8 cellular contexts compared by ENCODE assay signal in genomic region chr11:124875943-124876817, GRCh38. TPM values are rescaled to one million over a fixed set of nuclear protein-coding genes. Genes with fewer than 3 reads are reported as not detected.
A peak's percentile ranks its signal among the peaks of the same experiment; 100 is the strongest.
DNase-seq lines count a peak whose midpoint lies in the region; ATAC-seq and TF ChIP-seq lines count a peak whose summit lies in the region.

No MANE protein-coding gene starts in this region.

- H3K27me3 Mint-ChIP-seq in CD4-positive, alpha-beta memory T cell = peaks cover 18 to 25% of the 10 kb centered on the region in 2 donors

- ATAC-seq in GM19438 (IDR thresholded peaks at IDR 0.05; ENCODE audit: low read depth, unreplicated experiment) = peak; percentile 95
- ATAC-seq in HG03565 (IDR thresholded peaks at IDR 0.05; ENCODE audit: unreplicated experiment) = peak; percentile 83

- intact Hi-C loops in CD4-positive, alpha-beta memory T cell (cut with micrococcal nuclease) = loop anchor here (1.0 to 5.0 kb wide), 7 partner anchors 45 to 1011 kb away; partner anchors contain the start of genes CCDC15, HYLS1, MSANTD2 and TBRG1

- H3K4me3 ChIP-seq in CD4-positive, alpha-beta memory T cell (ENCODE audit: low read length in 2 of 2) = peak overlapping the region; percentile 11 to 58
- H3K4me3 ChIP-seq in OCI-LY3 (ENCODE audit: low read length) (peak overlapping the region; percentile 92), esophagus (ENCODE audit: low read depth in 1 of 2, low read length in 2 of 2) (peak overlapping the region; percentile 50 to 67), mucosa of stomach (ENCODE audit: low read length) (peak overlapping the region; percentile 49)

- 1 to 2% methylated on average over 69 of the region's 69 CpGs for WGBS in esophagus, 2 donors

- H3K9me3 Mint-ChIP-seq in CD4-positive, alpha-beta memory T cell = no peaks in the 10 kb centered on the region

- H3K9me3 ChIP-seq in CD4-positive, alpha-beta memory T cell (ENCODE audit: control insufficient read depth in 1 of 2, low read length in 2 of 2) = no peaks in the 10 kb centered on the region
- H3K9me3 ChIP-seq in OCI-LY3 (ENCODE audit: insufficient read depth, low read length) (no peaks in the 10 kb centered on the region), esophagus (ENCODE audit: control insufficient read depth in 2 of 2, insufficient read depth in 1 of 2, low read depth in 1 of 2, low read length in 1 of 2) (no peaks in the 10 kb centered on the region), mucosa of stomach (ENCODE audit: control insufficient read depth, low read length) (no peaks in the 10 kb centered on the region)

- H3K4me2 ChIP-seq in OCI-LY3 (ENCODE audit: low read length) = peak overlapping the region; percentile 82

- peak overlapping the region; percentile 92 for H2AFZ ChIP-seq in OCI-LY3 (ENCODE audit: low read depth, low read length)

- H3K4me1 Mint-ChIP-seq in CD4-positive, alpha-beta memory T cell = peaks cover 4 to 29% (median 19%) of the 10 kb centered on the region in 4 donors

- peak; percentile 77 to 84 (median 79) for DNase-seq in CD4-positive, alpha-beta memory T cell
- peak; percentile 68 for DNase-seq in activated T-cell treated with anti-CD3 and anti-CD28 coated beads for 4 hours
- DNase-seq in stimulated activated CD8-positive, alpha-beta memory T cell treated with anti-CD3 and anti-CD28 coated beads, Interleukin-4, amount 100 ng/mL, for 4 hours (ENCODE audit: low read depth in 2 of 2, low spot score in 1 of 2) = peak; percentile 45 to 51

- TF ChIP-seq CTCF in OCI-LY3 (IDR thresholded peaks at IDR 0.05; ENCODE audit: low read depth, low read length) = peak; percentile 68

- no peaks in the 10 kb centered on the region for H3K79me2 ChIP-seq in OCI-LY3 (ENCODE audit: low read length)

- peaks cover 13% of the 10 kb centered on the region for H3K4me1 ChIP-seq in CD4-positive, alpha-beta memory T cell (ENCODE audit: insufficient read depth, low read length)
- H3K4me1 ChIP-seq in OCI-LY3 (ENCODE audit: low read length) (peaks cover 4% of the 10 kb centered on the region; the same call in 1 of the 2 replicates), esophagus (ENCODE audit: control insufficient read depth in 2 of 2, insufficient read depth in 2 of 2, low read length in 1 of 2) (peaks cover 0 to 11% of the 10 kb centered on the region in 2 donors), mucosa of stomach (ENCODE audit: control insufficient read depth, insufficient read depth, low read length) (peaks cover 16% of the 10 kb centered on the region)

- H3K27ac Mint-ChIP-seq in CD4-positive, alpha-beta memory T cell = peak overlapping the region; percentile 79 to 96 (median 90)

- POLR2A ChIA-PET in CD4-positive, alpha-beta memory T cell (lab: Charles Lee; ENCODE audit: partially characterized antibody) = interaction anchor here (0.6 to 1.5 kb wide), 12 partner anchors 11 to 253 kb away, joined by 3 to 24 read pairs (median 4); partner anchors contain the start of genes CCDC15, HEPACAM, ROBO3 and TBRG1

- H4K20me1 ChIP-seq in OCI-LY3 (ENCODE audit: insufficient read depth, low read length) = no peaks in the 10 kb centered on the region

- no peaks in the 10 kb centered on the region for H3K36me3 Mint-ChIP-seq in CD4-positive, alpha-beta memory T cell

- H3K9ac ChIP-seq in OCI-LY3 (ENCODE audit: low read length) (peak overlapping the region; percentile 77), mucosa of stomach (ENCODE audit: low read length) (peak overlapping the region; percentile 71)

- CTCF ChIA-PET in CD4-positive, alpha-beta memory T cell (lab: Charles Lee; ENCODE audit: partially characterized antibody) = interaction anchor here (0.6 to 2.1 kb wide), 39 partner anchors 10 to 1011 kb away, joined by 3 to 24 read pairs (median 4); partner anchors contain the start of genes HYLS1, ROBO4, SLC37A2 and TBRG1

- no peaks in the 10 kb centered on the region for H3K27me3 ChIP-seq in CD4-positive, alpha-beta memory T cell (ENCODE audit: insufficient read depth, low read length)
- H3K27me3 ChIP-seq in OCI-LY3 (ENCODE audit: low read depth, low read length) = peaks cover 8% of the 10 kb centered on the region; the same call in 1 of the 2 replicates
- H3K27me3 ChIP-seq in esophagus (ENCODE audit: control insufficient read depth in 1 of 2, insufficient read depth in 2 of 2, low read length in 2 of 2) = no peaks in the 10 kb centered on the region
- peaks cover 56% of the 10 kb centered on the region for H3K27me3 ChIP-seq in mucosa of stomach (ENCODE audit: control insufficient read depth, insufficient read depth, low read length)

- H3K27ac ChIP-seq in CD4-positive, alpha-beta memory T cell (ENCODE audit: low read depth, low read length) = peak overlapping the region; percentile 53
- H3K27ac ChIP-seq in OCI-LY3 (ENCODE audit: low read length) (peak overlapping the region; percentile 30; the same call in 1 of the 2 replicates), esophagus (ENCODE audit: low read depth in 2 of 2, low read length in 1 of 2) (peak overlapping the region; percentile 85 to 93)

- peak overlapping the region; percentile 86 to 91 (median 90) for H3K4me3 Mint-ChIP-seq in CD4-positive, alpha-beta memory T cell

- H3K36me3 ChIP-seq in CD4-positive, alpha-beta memory T cell (ENCODE audit: insufficient read depth, low read length) = no peaks in the 10 kb centered on the region
- H3K36me3 ChIP-seq in OCI-LY3 (replicated peaks; ENCODE audit: low read depth, low read length) (no peaks in the 10 kb centered on the region), esophagus (ENCODE audit: control insufficient read depth in 2 of 2, insufficient read depth in 2 of 2, low read length in 1 of 2) (no peaks in the 10 kb centered on the region), mucosa of stomach (ENCODE audit: control insufficient read depth, insufficient read depth, low read length) (no peaks in the 10 kb centered on the region)

RNA-seq across cellular contexts. Expression of gene ROBO3, which starts 10.9 kb away (rescaled TPM):
- 10 to 100 TPM; 16.2 to 18.1 TPM for total RNA-seq in CD4-positive, alpha-beta memory T cell
- polyA plus RNA-seq in CD4-positive, alpha-beta memory T cell = 1 to 10 TPM in 1 of 2 donors, under 1 TPM in 1; 0.70 to 2.0 TPM
- polyA plus RNA-seq in esophagus = 10 to 100 TPM in 1 of 2 donors, 1 to 10 TPM in 1; 8.6 to 20.6 TPM

RNA-seq across cellular contexts. Expression of gene ROBO4, which starts 21.5 kb away (rescaled TPM):
- total RNA-seq in CD4-positive, alpha-beta memory T cell = not detected
- polyA plus RNA-seq in CD4-positive, alpha-beta memory T cell = not detected
- 1 to 10 TPM; 3.2 TPM for polyA plus RNA-seq in esophagus

RNA-seq across cellular contexts. Expression of gene HEPN1, which starts 42.9 kb away (rescaled TPM):
- not detected for total RNA-seq in CD4-positive, alpha-beta memory T cell
- polyA plus RNA-seq in CD4-positive, alpha-beta memory T cell = not detected
- polyA plus RNA-seq in esophagus = not detected

RNA-seq across cellular contexts. Expression of gene HEPACAM, which starts 59.7 kb away (rescaled TPM):
- total RNA-seq in CD4-positive, alpha-beta memory T cell = not detected
- not detected for polyA plus RNA-seq in CD4-positive, alpha-beta memory T cell
- under 1 TPM; 0.02 TPM for polyA plus RNA-seq in esophagus

Comparison
In these comparisons a context has a peak if more than half of its experiments do, and no peak if none do; other contexts are left out.
1. Peak in every context shown above with its lines: DNase-seq, ATAC-seq, H3K4me3 ChIP-seq and H3K27ac ChIP-seq.
2. H3K27ac ChIP-seq: peak in every context shown above with its lines; median percentile 89 in esophagus; 53 in CD4-positive, alpha-beta memory T cell; 30 in OCI-LY3.
3. H3K4me3 ChIP-seq: peak in every context shown above with its lines; median percentile 92 in OCI-LY3; 58 in esophagus; 49 in mucosa of stomach; 34 in CD4-positive, alpha-beta memory T cell.
4. RNA of gene ROBO4, which starts 21.5 kb away (polyA plus RNA-seq): 3.2 TPM in esophagus; not detected in CD4-positive, alpha-beta memory T cell; every median in the first group is over 4 times any median in the second.